In genomic region chr17:18143044-18143936, GRCh38 we compare ENCODE assay signal across 9 cellular contexts. TPM values are rescaled to one million over a fixed set of nuclear protein-coding genes. Genes with fewer than 3 reads are reported as not detected.
DNase-seq lines count a peak whose midpoint lies in the region; ATAC-seq, FAIRE-seq and TF ChIP-seq lines count a peak whose summit lies in the region.
"Had no signal": no experiment of that assay in that cellular context is flagged by ENCODE, and none has a peak within 500 bp of the region (broad histone marks: within the 10 kb centered on the region; RNA-seq: fewer than 3 reads in every experiment).

No MANE protein-coding gene starts in this region.

- DNase-seq in GDM1 (lab: John Stamatoyannopoulos, UW) = peak; percentile 11
- DNase-seq in HTR-8/SVneo (ENCODE audit: insufficient read length, low spot score) = no peak
- no peak for DNase-seq in astrocyte (ENCODE audit: low read depth)
- DNase-seq in lung microvascular endothelial cell (ENCODE audit: low read depth in 2 of 2) = peak; percentile 30 to 31
- DNase-seq: activated T-cell treated with anti-CD3 and anti-CD28 coated beads, Interleukin-2, amount 50 U/mL, for 1 hour had no signal

- no peak overlapping the region for H3K27ac Mint-ChIP-seq in astrocyte (ENCODE audit: unreplicated experiment)
- H3K27ac Mint-ChIP-seq: stimulated activated memory B cell treated with anti-CD40 and anti-IgM and Interleukin-4, amounts not matched to agents 10 μg/mL and 1 μg/mL and 100 μg/mL, for 72 hours had no signal

- no peak overlapping the region for H3K9ac ChIP-seq in astrocyte (ENCODE audit: low read length)

- H3K27me3 Mint-ChIP-seq in astrocyte (ENCODE audit: low read depth, unreplicated experiment) = peaks cover 8% of the 10 kb centered on the region
- H3K27me3 Mint-ChIP-seq: stimulated activated memory B cell treated with anti-CD40 and anti-IgM and Interleukin-4, amounts not matched to agents 10 μg/mL and 1 μg/mL and 100 μg/mL, for 72 hours had no signal

- no peaks in the 10 kb centered on the region for H3K36me3 ChIP-seq in astrocyte (ENCODE audit: insufficient read depth, low read length)

- H3K27me3 ChIP-seq in astrocyte (ENCODE audit: insufficient read depth, low read length) = no peaks in the 10 kb centered on the region

- no peaks in the 10 kb centered on the region for H4K20me1 ChIP-seq in astrocyte (ENCODE audit: insufficient read depth, low read length)

- H3K4me3 Mint-ChIP-seq in astrocyte (ENCODE audit: unreplicated experiment) = no peak overlapping the region
- H3K4me3 Mint-ChIP-seq: stimulated activated memory B cell treated with anti-CD40 and anti-IgM and Interleukin-4, amounts not matched to agents 10 μg/mL and 1 μg/mL and 100 μg/mL, for 72 hours had no signal

- FAIRE-seq in HTR-8/SVneo (lab: Jason Lieb, UNC) = peak; percentile 52
- no peak for FAIRE-seq in astrocyte (lab: Jason Lieb, UNC)

- no peak overlapping the region for H3K27ac ChIP-seq in astrocyte (ENCODE audit: low read depth, low read length)

- no peaks in the 10 kb centered on the region for H3K4me1 ChIP-seq in astrocyte (ENCODE audit: insufficient read depth, low read length)

- H3K4me1 Mint-ChIP-seq in astrocyte (ENCODE audit: low read depth, unreplicated experiment) = no peaks in the 10 kb centered on the region

- H3K9me3 ChIP-seq in astrocyte (ENCODE audit: insufficient read depth, low read depth, low read length) = no peaks in the 10 kb centered on the region

- H2AFZ ChIP-seq in astrocyte (ENCODE audit: low read depth, low read length) = no peak overlapping the region

- no peak overlapping the region for H3K4me3 ChIP-seq in astrocyte (ENCODE audit: insufficient read depth, low read depth, low read length)

- H3K9me3 Mint-ChIP-seq in astrocyte (ENCODE audit: unreplicated experiment) = no peaks in the 10 kb centered on the region
- H3K9me3 Mint-ChIP-seq: stimulated activated memory B cell treated with anti-CD40 and anti-IgM and Interleukin-4, amounts not matched to agents 10 μg/mL and 1 μg/mL and 100 μg/mL, for 72 hours had no signal

- H3K4me2 ChIP-seq in astrocyte (ENCODE audit: low read length) = no peak overlapping the region

- no peaks in the 10 kb centered on the region for H3K79me2 ChIP-seq in astrocyte (ENCODE audit: insufficient read depth, low read length)

- H3K36me3 Mint-ChIP-seq in astrocyte (ENCODE audit: low read depth, unreplicated experiment) = no peaks in the 10 kb centered on the region
- H3K36me3 Mint-ChIP-seq: stimulated activated memory B cell treated with anti-CD40 and anti-IgM and Interleukin-4, amounts not matched to agents 10 μg/mL and 1 μg/mL and 100 μg/mL, for 72 hours had no signal

- peak; percentile 26 for TF ChIP-seq CTCF in astrocyte (IDR thresholded peaks at IDR 0.05; ENCODE audit: insufficient read depth, low read depth, low read length)

- ATAC-seq in GM21367 (IDR thresholded peaks at IDR 0.05; ENCODE audit: unreplicated experiment) (no peak), HG03025 (IDR thresholded peaks at IDR 0.05; ENCODE audit: low FRiP score, unreplicated experiment) (no peak), GM21737 (IDR thresholded peaks at IDR 0.05; ENCODE audit: unreplicated experiment) (no peak)
- ATAC-seq: stimulated activated memory B cell treated with anti-CD40 and anti-IgM and Interleukin-4, amounts not matched to agents 10 μg/mL and 1 μg/mL and 100 μg/mL, for 72 hours had no signal

RNA-seq across cellular contexts. Expression of gene MYO15A, which starts 34.7 kb away (rescaled TPM):
- total RNA-seq in astrocyte (0.32 and 0.48 TPM in 2 replicates), lung microvascular endothelial cell (under 0.01 and 0.22 TPM in 2 replicates)

RNA-seq across cellular contexts. Expression of gene ALKBH5, which starts 40.3 kb away (rescaled TPM):
- total RNA-seq in astrocyte (92.6 and 104 TPM in 2 replicates), lung microvascular endothelial cell (43.6 and 70.6 TPM in 2 replicates)

RNA-seq across cellular contexts. Expression of gene DRG2, which starts 55.5 kb away (rescaled TPM):
- total RNA-seq in astrocyte (32.2 and 35.0 TPM in 2 replicates), lung microvascular endothelial cell (23.8 and 31.3 TPM in 2 replicates)

Comparison
In these comparisons a context has a peak if more than half of its experiments do, and no peak if none do; other contexts are left out.
1. DNase-seq: peak in GDM1 (single experiment) and lung microvascular endothelial cell (2 of 2); none in HTR-8/SVneo (single experiment) and astrocyte (single experiment).